ENCODE assay signal across 13 cellular contexts in the genomic region with DNA sequence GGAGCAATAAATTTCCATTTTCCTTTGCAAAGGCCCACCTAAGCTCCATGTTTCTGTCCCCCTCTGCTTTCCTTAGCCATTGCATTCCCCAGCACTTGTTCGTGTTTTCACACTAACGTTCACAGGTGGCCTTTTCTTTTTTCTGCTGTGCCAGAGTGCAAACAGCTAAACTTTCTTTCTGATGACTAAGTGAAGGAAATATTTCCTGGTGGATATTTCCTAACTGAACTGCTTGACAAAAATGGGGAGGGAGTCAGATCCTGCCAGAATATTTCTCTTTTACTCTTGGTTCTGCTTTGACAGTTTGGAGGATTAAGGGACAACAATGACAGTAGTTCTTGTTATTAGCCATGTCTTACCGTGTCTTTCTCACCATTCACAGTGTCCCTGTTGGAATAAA.
DNase-seq lines count a peak whose midpoint lies in the region; ATAC-seq, FAIRE-seq and TF ChIP-seq lines count a peak whose summit lies in the region.
"Had no signal": no experiment of that assay in that cellular context is flagged by ENCODE, and none has a peak within 500 bp of the region (broad histone marks: within the 10 kb centered on the region; RNA-seq: fewer than 3 reads in every experiment).

No MANE protein-coding gene starts in this region.

- H3K27ac ChIP-seq in left ventricle myocardium inferior (replicated peaks) (peak overlapping the region; percentile 66), right cardiac atrium (ENCODE audit: low read length) (no peak overlapping the region), astrocyte (ENCODE audit: low read depth, low read length) (no peak overlapping the region), smooth muscle cell (ENCODE audit: low read depth) (no peak overlapping the region)

- no peaks in the 10 kb centered on the region for H3F3A ChIP-seq in smooth muscle cell (ENCODE audit: low read depth)

- H3K79me2 ChIP-seq in astrocyte (ENCODE audit: insufficient read depth, low read length) (no peaks in the 10 kb centered on the region), smooth muscle cell (ENCODE audit: low read depth) (no peaks in the 10 kb centered on the region)

- H3K4me3 Mint-ChIP-seq in astrocyte (ENCODE audit: unreplicated experiment) = no peak overlapping the region
- H3K4me3 Mint-ChIP-seq: activated CD4-positive, alpha-beta memory T cell treated with anti-CD3 and anti-CD28 coated beads, Interleukin-2, amount 10 ng/mL, durations not matched to agents 7 days and 5 days; activated naive CD8-positive, alpha-beta T cell had no signal

- TF ChIP-seq CTCF in left ventricle myocardium inferior (IDR thresholded peaks at IDR 0.05; ENCODE audit: borderline replicate concordance) (no peak), astrocyte (IDR thresholded peaks at IDR 0.05; ENCODE audit: insufficient read depth, low read depth, low read length) (no peak), smooth muscle cell (IDR thresholded peaks at IDR 0.05; ENCODE audit: borderline replicate concordance, insufficient read depth, poor library complexity, severe bottlenecking) (no peak)

- 49% methylated on average over 3 of the region's 3 CpGs for WGBS in right cardiac atrium
- 51% methylated on average over 3 of the region's 3 CpGs for WGBS in smooth muscle cell (ENCODE audit: low lambda C conversion rate)

- H3K9me3 Mint-ChIP-seq in astrocyte (ENCODE audit: unreplicated experiment) = no peaks in the 10 kb centered on the region
- H3K9me3 Mint-ChIP-seq: activated CD4-positive, alpha-beta memory T cell treated with anti-CD3 and anti-CD28 coated beads, Interleukin-2, amount 10 ng/mL, durations not matched to agents 7 days and 5 days had no signal

- no peak overlapping the region for H3K9ac ChIP-seq in astrocyte (ENCODE audit: low read length)
- H3K9ac ChIP-seq in smooth muscle cell (ENCODE audit: low read depth) = no peak overlapping the region

- H2AFZ ChIP-seq in astrocyte (ENCODE audit: low read depth, low read length) (no peak overlapping the region), smooth muscle cell (ENCODE audit: low read depth) (no peak overlapping the region)

- ATAC-seq in right cardiac atrium (no peak), HG03039 (IDR thresholded peaks at IDR 0.05; ENCODE audit: unreplicated experiment) (no peak)

- H3K27me3 Mint-ChIP-seq in astrocyte (ENCODE audit: low read depth, unreplicated experiment) = no peaks in the 10 kb centered on the region
- H3K27me3 Mint-ChIP-seq: activated CD4-positive, alpha-beta memory T cell treated with anti-CD3 and anti-CD28 coated beads, Interleukin-2, amount 10 ng/mL, durations not matched to agents 7 days and 5 days; activated naive CD8-positive, alpha-beta T cell had no signal

- peak; percentile 97 for FAIRE-seq in astrocyte (lab: Jason Lieb, UNC)
- FAIRE-seq: kidney had no signal

- no peaks in the 10 kb centered on the region for H3K9me3 ChIP-seq in left ventricle myocardium inferior (replicated peaks)
- H3K9me3 ChIP-seq in right cardiac atrium (ENCODE audit: control insufficient read depth, low read length) = no peaks in the 10 kb centered on the region
- H3K9me3 ChIP-seq in astrocyte (ENCODE audit: insufficient read depth, low read depth, low read length) = no peaks in the 10 kb centered on the region
- H3K9me3 ChIP-seq in smooth muscle cell (replicated peaks; ENCODE audit: low read depth) = no peaks in the 10 kb centered on the region

- DNase-seq in left ventricle myocardium inferior = no peak
- DNase-seq in right cardiac atrium = no peak
- peak; percentile 68 for DNase-seq in astrocyte (ENCODE audit: low read depth)
- DNase-seq in hepatic stellate cell (ENCODE audit: low spot score) = peak; percentile 22
- no peak for DNase-seq in smooth muscle cell (lab: John Stamatoyannopoulos, UW; ENCODE audit: unreplicated experiment)
- no peak for DNase-seq in NK-92 treated with Interleukin-12 subunit alpha and Interleukin-12 subunit beta, amount 100 ng/mL, for 24 hours (lab: John Stamatoyannopoulos, UW)
- DNase-seq in effector CD4-positive, alpha-beta T cell = no peak
- DNase-seq: activated CD4-positive, alpha-beta memory T cell treated with anti-CD3 and anti-CD28 coated beads, Interleukin-2, amount 10 ng/mL, durations not matched to agents 7 days and 5 days; kidney; NCI-H1436; stimulated activated naive CD4-positive, alpha-beta T cell treated with Interleukin-2 at 50 U/mL for 16 hours had no signal

- no peaks in the 10 kb centered on the region for H3K36me3 Mint-ChIP-seq in astrocyte (ENCODE audit: low read depth, unreplicated experiment)

- H3K4me3 ChIP-seq in left ventricle myocardium inferior (no peak overlapping the region), right cardiac atrium (ENCODE audit: low read length) (no peak overlapping the region), astrocyte (ENCODE audit: insufficient read depth, low read depth, low read length) (no peak overlapping the region), smooth muscle cell (no peak overlapping the region)

- H3K36me3 ChIP-seq in left ventricle myocardium inferior (no peaks in the 10 kb centered on the region), astrocyte (ENCODE audit: insufficient read depth, low read length) (no peaks in the 10 kb centered on the region), smooth muscle cell (ENCODE audit: low read depth) (no peaks in the 10 kb centered on the region)

- H3K27ac Mint-ChIP-seq in astrocyte (ENCODE audit: unreplicated experiment) = peak overlapping the region; percentile 41
- H3K27ac Mint-ChIP-seq: activated CD4-positive, alpha-beta memory T cell treated with anti-CD3 and anti-CD28 coated beads, Interleukin-2, amount 10 ng/mL, durations not matched to agents 7 days and 5 days had no signal

- H3K4me1 ChIP-seq in left ventricle myocardium inferior (peaks cover 13% of the 10 kb centered on the region), right cardiac atrium (ENCODE audit: control insufficient read depth, insufficient read depth, low read length) (no peaks in the 10 kb centered on the region), astrocyte (ENCODE audit: insufficient read depth, low read length) (peaks cover 17% of the 10 kb centered on the region), smooth muscle cell (ENCODE audit: low read depth) (no peaks in the 10 kb centered on the region)

- peaks cover 14% of the 10 kb centered on the region for H3K4me1 Mint-ChIP-seq in astrocyte (ENCODE audit: low read depth, unreplicated experiment)

- intact Hi-C loops in left ventricle myocardium inferior (cut with micrococcal nuclease) (no loop called here), right cardiac atrium (cut with DNase I) (no loop called here)

- H3K4me2 ChIP-seq in astrocyte (ENCODE audit: low read length) (peak overlapping the region; percentile 44), smooth muscle cell (no peak overlapping the region)

- H4K20me1 ChIP-seq in astrocyte (ENCODE audit: insufficient read depth, low read length) (no peaks in the 10 kb centered on the region), smooth muscle cell (ENCODE audit: low read depth) (no peaks in the 10 kb centered on the region)

- H3K27me3 ChIP-seq in left ventricle myocardium inferior (ENCODE audit: low read depth) (no peaks in the 10 kb centered on the region), right cardiac atrium (ENCODE audit: control insufficient read depth, insufficient read depth) (no peaks in the 10 kb centered on the region), astrocyte (ENCODE audit: insufficient read depth, low read length) (no peaks in the 10 kb centered on the region), smooth muscle cell (ENCODE audit: low read depth) (no peaks in the 10 kb centered on the region)

Comparison
In these comparisons a context has a peak if more than half of its experiments do, and no peak if none do; other contexts are left out.
1. DNase-seq: peak in astrocyte (single experiment) and hepatic stellate cell (single experiment); none in left ventricle myocardium inferior (single experiment), right cardiac atrium (0 of 3), smooth muscle cell (single experiment), NK-92 treated with Interleukin-12 subunit alpha and Interleukin-12 subunit beta, amount 100 ng/mL, for 24 hours (single experiment) and effector CD4-positive, alpha-beta T cell (single experiment).